Comparison of ENCODE assay signal across 8 cellular contexts in genomic region chr5:175729829-175730277, GRCh38.
A peak's percentile ranks its signal among the peaks of the same experiment; 100 is the strongest.
DNase-seq lines count a peak whose midpoint lies in the region; ATAC-seq and TF ChIP-seq lines count a peak whose summit lies in the region.

No MANE protein-coding gene starts in this region.

- H3K27ac ChIP-seq in dorsolateral prefrontal cortex (no peak overlapping the region), liver (ENCODE audit: low read depth in 1 of 2, low read length in 2 of 2) (no peak overlapping the region)

- H3K4me3 ChIP-seq in dorsolateral prefrontal cortex (peak overlapping the region in 40 of 59 donors; percentile 0 to 53 (median 31)), liver (ENCODE audit: low read depth in 1 of 3, low read length in 3 of 3) (no peak overlapping the region)

- peak; percentile 78 for ATAC-seq in GM19035 (IDR thresholded peaks at IDR 0.05; ENCODE audit: unreplicated experiment)

- TF ChIP-seq RAD21 in liver (IDR thresholded peaks at IDR 0.05) = peak; percentile 99 to 100

- H3K36me3 ChIP-seq in liver (ENCODE audit: control insufficient read depth in 4 of 4, insufficient read depth in 3 of 4, low read depth in 1 of 4, low read length in 3 of 4) = no peaks in the 10 kb centered on the region

- H3K9ac ChIP-seq in liver (ENCODE audit: low read depth in 1 of 2, low read length in 2 of 2) = no peak overlapping the region

- TF ChIP-seq CTCF in dorsolateral prefrontal cortex (IDR thresholded peaks at IDR 0.05 in 54 of 56, conservative IDR thresholded peaks at IDR 0.05 in 2 of 56; ENCODE audit: low read depth in 1 of 56, partially characterized antibody in 56 of 56) (peak; percentile 84 to 100 (median 98)), liver (IDR thresholded peaks at IDR 0.05; ENCODE audit: low read depth, low read length, missing input control) (peak; percentile 100)

- intact Hi-C loops in dorsolateral prefrontal cortex (cut with DNase I) = loop anchor here in 1 of 2 donors (5.0 kb wide), 3 partner anchors 142 to 222 kb away; partner anchors contain the start of gene CPLX2

- H3K9me3 ChIP-seq in liver (ENCODE audit: control insufficient read depth in 4 of 4, low read length in 3 of 4) = peaks cover 0 to 4% (median 2%) of the 10 kb centered on the region in 4 donors

- 7% methylated on average over 9 of the region's 9 CpGs for WGBS in liver

- peaks cover 0 to 18% (median 5%) of the 10 kb centered on the region in 45 donors for H3K27me3 ChIP-seq in dorsolateral prefrontal cortex
- peaks cover 0 to 5% (median 1%) of the 10 kb centered on the region in 4 donors for H3K27me3 ChIP-seq in liver (ENCODE audit: control insufficient read depth in 4 of 4, insufficient read depth in 4 of 4, low read length in 3 of 4)

- H3K4me1 ChIP-seq in liver (ENCODE audit: control insufficient read depth in 4 of 4, insufficient read depth in 4 of 4, low read length in 3 of 4) = peaks cover 0 to 7% (median 1%) of the 10 kb centered on the region in 4 donors

- DNase-seq in AG08395 (ENCODE audit: low spot score) (peak; percentile 93), HK-2 (ENCODE audit: unreplicated experiment) (peak; percentile 88), NCI-H774 (lab: John Stamatoyannopoulos, UW) (peak; percentile 86), dorsolateral prefrontal cortex (peak; percentile 90 to 98 (median 95))
- peak; percentile 92 to 96 for DNase-seq in activated CD4-positive, alpha-beta T cell treated with anti-CD3 and anti-CD28 coated beads, Interleukin-2, amount 50 U/mL, for 4 hours
- DNase-seq in stimulated activated CD4-positive, alpha-beta T cell treated with anti-CD3 and anti-CD28 coated beads, TNF-alpha, amount 100 ng/mL, for 4 hours (ENCODE audit: low read depth in 3 of 3) = peak; percentile 82 to 95 (median 90)

TF ChIP-seq in liver, 16 proteins besides CTCF, POLR2A, EP300 and RAD21:
- no peak for TF ChIP-seq HNF4G (IDR thresholded peaks at IDR 0.05)
- no peak for TF ChIP-seq GABPA (IDR thresholded peaks at IDR 0.05 in 1 of 2, conservative IDR thresholded peaks at IDR 0.05 in 1 of 2)
- no peak for TF ChIP-seq ZBTB33 (IDR thresholded peaks at IDR 0.05)
- peak; percentile 38 for TF ChIP-seq REST (IDR thresholded peaks at IDR 0.05)
- no peak for TF ChIP-seq FOXA1 (IDR thresholded peaks at IDR 0.05)

Comparison
In these comparisons a context has a peak if more than half of its experiments do, and no peak if none do; other contexts are left out.
1. H3K4me3 ChIP-seq: peak in dorsolateral prefrontal cortex (40 of 59); none in liver (0 of 3).
2. Peak in every context shown above with its lines, with median percentiles within 50 percentile points of each other: DNase-seq.